8 cellular contexts compared by ENCODE assay signal in the genomic region with DNA sequence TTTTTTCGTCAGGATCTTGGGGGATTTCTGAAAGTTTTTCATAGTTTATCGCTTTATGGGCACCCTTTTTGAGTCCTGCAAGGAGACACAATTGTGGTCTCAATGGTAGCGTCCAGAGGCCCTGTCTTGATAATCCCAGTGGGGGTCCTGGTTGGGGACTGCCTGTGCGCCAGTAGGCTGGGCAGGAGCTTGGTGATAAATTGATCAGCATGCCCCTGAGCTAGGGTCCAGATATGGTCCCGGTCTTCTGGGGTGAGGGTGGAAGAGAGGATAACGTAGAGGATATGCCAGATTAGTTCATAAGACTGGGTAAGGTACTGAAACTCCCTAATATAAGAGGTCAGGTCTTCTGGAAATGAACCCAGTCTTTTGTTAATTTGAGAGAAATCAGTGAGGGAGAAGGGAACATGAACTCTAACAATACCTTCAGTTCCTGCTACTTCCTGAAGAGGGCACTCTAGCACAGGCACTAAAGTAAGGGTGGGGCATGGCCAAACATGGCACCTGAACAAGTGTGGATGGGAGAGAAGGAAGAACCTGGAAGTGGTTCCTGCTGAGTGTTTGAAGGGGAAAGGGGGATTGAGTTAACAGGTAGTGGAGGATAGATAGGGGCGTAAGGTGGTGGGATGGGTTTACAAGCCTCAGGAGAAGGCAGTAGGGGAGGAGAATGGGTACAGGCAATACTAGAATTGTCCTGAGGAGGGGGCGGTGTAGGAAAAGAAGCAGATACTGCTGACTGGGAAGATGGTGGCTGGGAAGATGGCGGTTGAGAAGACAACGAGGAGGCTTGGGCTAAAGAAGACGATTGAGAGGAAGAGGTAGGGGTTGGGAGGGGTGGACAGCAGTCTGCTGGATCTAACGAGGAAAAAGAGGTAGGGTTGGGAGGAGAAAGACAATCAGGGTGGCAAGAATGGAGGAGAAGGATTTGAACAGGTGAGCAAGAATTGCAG. TPM values are rescaled to one million over a fixed set of nuclear protein-coding genes. Genes with fewer than 3 reads are reported as not detected.
DNase-seq lines count a peak whose midpoint lies in the region; ATAC-seq, FAIRE-seq and TF ChIP-seq lines count a peak whose summit lies in the region.

No MANE protein-coding gene starts in this region.

- no peak overlapping the region for H2BK12ac ChIP-seq in mesenchymal stem cell (ENCODE audit: low read length in 2 of 2)

- CTCF ChIA-PET in A549 (lab: Yijun Ruan, JAX) (interaction anchor here (0.6 to 4.4 kb wide), 7 partner anchors 9 to 410 kb away, joined by 3 to 18 read pairs (median 3); no protein-coding TSS in a partner anchor), K562 (lab: Yijun Ruan, JAX; ENCODE audit: low intra/inter-chr PET ratio) (interaction anchor here (0.6 to 4.4 kb wide), 4 partner anchors 32 to 410 kb away, joined by 4 to 32 read pairs (median 8); a partner anchor contains a TSS)

- H4K91ac ChIP-seq in mesenchymal stem cell (ENCODE audit: low read length): no peak overlapping the region

- H3K27ac ChIP-seq in A549: no peak overlapping the region
- H3K27ac ChIP-seq in K562 (ENCODE audit: extremely low read depth, low read depth, low read length): peak overlapping the region; percentile 90
- no peak overlapping the region for H3K27ac ChIP-seq in mesenchymal stem cell (ENCODE audit: low read length, poor library complexity, severe bottlenecking)

- no peak overlapping the region for H2BK120ac ChIP-seq in mesenchymal stem cell (ENCODE audit: low read depth, low read length)

- no peak overlapping the region for H3K14ac ChIP-seq in mesenchymal stem cell (ENCODE audit: low read length in 2 of 2)

- WGBS in A549 (ENCODE audit: missing lambda C conversion rate): 86% methylated on average over 12 of the region's 12 CpGs
- WGBS in K562 (ENCODE audit: insufficient coverage, low coverage, missing lambda C conversion rate): 61% methylated on average over 12 of the region's 12 CpGs
- WGBS in mesenchymal stem cell: 93% methylated on average over 12 of the region's 12 CpGs

- in situ Hi-C loops in K562 (cut with MboI): loop anchor here (10.0 kb wide), 1 partner anchor 311 kb away; no protein-coding TSS in a partner anchor

- no peaks in the 10 kb centered on the region for H4K20me1 ChIP-seq in K562 (replicated peaks; ENCODE audit: control insufficient read depth, insufficient read depth, low read length)

- TF ChIP-seq RAD21 in A549 (conservative IDR thresholded peaks at IDR 0.05 in 1 of 2, IDR thresholded peaks at IDR 0.05 in 1 of 2) (peak; percentile 45 to 74), K562 (CRISPR knock-in tag; conservative IDR thresholded peaks at IDR 0.05 in 1 of 2, IDR thresholded peaks at IDR 0.05 in 1 of 2) (peak; percentile 95)

- no peaks in the 10 kb centered on the region for H3K9me3 ChIP-seq in A549
- no peaks in the 10 kb centered on the region for H3K9me3 ChIP-seq in K562 (replicated peaks; ENCODE audit: control insufficient read depth, insufficient read depth, low read depth, low read length)
- H3K9me3 ChIP-seq in mesenchymal stem cell (ENCODE audit: control insufficient read depth, low read length): no peaks in the 10 kb centered on the region

- no peak overlapping the region for H3K4ac ChIP-seq in mesenchymal stem cell (ENCODE audit: low read depth in 1 of 2, low read length in 2 of 2)

- H3K23ac ChIP-seq in mesenchymal stem cell (ENCODE audit: low read length in 2 of 2): no peak overlapping the region

- DNase-seq in A549 (ENCODE audit: low read depth in 1 of 2, low spot score in 1 of 2): peak; percentile 41 to 64
- DNase-seq in GM06990 (ENCODE audit: extremely low read depth, insufficient read length): no peak
- peak; percentile 61 for DNase-seq in NCI-H1105 treated with DMSO at 0.1 percent for 48 hours (lab: John Stamatoyannopoulos, UW)
- DNase-seq in K562 (ENCODE audit: extremely low read depth in 1 of 4, low spot score in 3 of 4): peak; percentile 63 to 86 (median 68)
- peak; percentile 30 for DNase-seq in mesenchymal stem cell

- TF ChIP-seq EP300 in A549 (IDR thresholded peaks at IDR 0.05) (no peak), K562 (IDR thresholded peaks at IDR 0.05; ENCODE audit: low read length) (no peak)

- BruUV-seq in K562 (replicated peaks; lab: Mats Ljungman, UMichigan): no TSS peak

- FAIRE-seq in A549 (lab: Jason Lieb, UNC) (no peak), K562 (lab: Jason Lieb, UNC) (peak; percentile 85)

- intact Hi-C loops in K562 (cut with micrococcal nuclease): loop anchor here (1.0 to 10.0 kb wide), 4 partner anchors 153 to 531 kb away; a partner anchor contains a TSS

- TF ChIP-seq CTCF in A549 (IDR thresholded peaks at IDR 0.05) (peak; percentile 51), GM06990 (IDR thresholded peaks at IDR 0.05; ENCODE audit: insufficient read depth, low read length, poor library complexity, severe bottlenecking) (peak; percentile 70), K562 (IDR thresholded peaks at IDR 0.05 in 2 of 3, conservative IDR thresholded peaks at IDR 0.05 in 1 of 3; ENCODE audit: insufficient read depth in 2 of 3, low read depth in 1 of 3, low read length in 3 of 3) (peak; percentile 84 to 93 (median 85))

- H3K36me3 ChIP-seq in GM06990 (ENCODE audit: control insufficient read depth, insufficient read depth, low read length) (peaks cover 12% of the 10 kb centered on the region), K562 (ENCODE audit: control insufficient read depth, insufficient read depth, low read length) (peaks cover 27% of the 10 kb centered on the region), mesenchymal stem cell (ENCODE audit: control insufficient read depth in 1 of 2, insufficient read depth in 2 of 2, low read depth in 1 of 2, low read length in 2 of 2) (peaks cover 24 to 31% of the 10 kb centered on the region in 2 experiments)

- peak overlapping the region; percentile 20 for H4K8ac ChIP-seq in mesenchymal stem cell (ENCODE audit: low read length)

- H2BK5ac ChIP-seq in mesenchymal stem cell (ENCODE audit: low read depth, low read length, poor library complexity, severe bottlenecking): no peak overlapping the region

- H3K4me3 ChIP-seq in A549 (no peak overlapping the region), GM06990 (replicated peaks; ENCODE audit: low read depth, low read length) (no peak overlapping the region), K562 (no peak overlapping the region), mesenchymal stem cell (ENCODE audit: insufficient read depth in 1 of 2, low read depth in 1 of 2, low read length in 2 of 2) (no peak overlapping the region)

- H3K79me1 ChIP-seq in mesenchymal stem cell (replicated peaks; ENCODE audit: low read length, poor library complexity, severe bottlenecking): peaks cover 38% of the 10 kb centered on the region

- 0 out of 4 replicates have a peak overlapping the region, but pooled peaks of 1 of the 2 experiments have one; percentile 53 for H3K9ac ChIP-seq in K562 (ENCODE audit: insufficient read depth in 1 of 2, low read depth in 2 of 2, low read length in 2 of 2)
- H3K9ac ChIP-seq in mesenchymal stem cell (ENCODE audit: low read length): no peak overlapping the region

- H3K9me1 ChIP-seq in K562 (ENCODE audit: control insufficient read depth, insufficient read depth, low read length): no peaks in the 10 kb centered on the region

- H3K27me3 ChIP-seq in GM06990 (replicated peaks; ENCODE audit: control insufficient read depth, insufficient read depth, low read length) (no peaks in the 10 kb centered on the region), K562 (ENCODE audit: control insufficient read depth in 2 of 2, insufficient read depth in 2 of 2, low read length in 2 of 2) (no peaks in the 10 kb centered on the region), mesenchymal stem cell (ENCODE audit: control insufficient read depth in 1 of 2, insufficient read depth in 1 of 2, low read length in 2 of 2) (no peaks in the 10 kb centered on the region)

- H3K4me1 ChIP-seq in A549 (peaks cover 13% of the 10 kb centered on the region), K562 (replicated peaks in 1 of 2; ENCODE audit: control insufficient read depth in 2 of 2, insufficient read depth in 2 of 2, low read length in 2 of 2) (peaks cover 17 to 37% of the 10 kb centered on the region in 2 experiments), mesenchymal stem cell (ENCODE audit: control insufficient read depth, insufficient read depth, low read depth, low read length) (peaks cover 14% of the 10 kb centered on the region)

- no peak overlapping the region for H2AK5ac ChIP-seq in mesenchymal stem cell (ENCODE audit: low read length, severe bottlenecking)

- no peak overlapping the region for H3K4me2 ChIP-seq in A549
- H3K4me2 ChIP-seq in K562 (ENCODE audit: insufficient read depth, low read length): peak overlapping the region; percentile 70
- no peak overlapping the region for H3K4me2 ChIP-seq in mesenchymal stem cell (ENCODE audit: low read length, poor library complexity, severe bottlenecking)

- no peak overlapping the region for H3K18ac ChIP-seq in mesenchymal stem cell (ENCODE audit: low read depth in 1 of 2, low read length in 2 of 2)

- ATAC-seq in A549 (peak; percentile 64 to 78; a peak in 4 of 6 replicates), SK-N-SH treated with all-trans-retinoic acid at 6 μM for 48 hours (peak; percentile 42; the same call in 2 of the 3 replicates), K562 (peak; percentile 63), HG02852 (IDR thresholded peaks at IDR 0.05; ENCODE audit: unreplicated experiment) (no peak), GM21381 (IDR thresholded peaks at IDR 0.05; ENCODE audit: unreplicated experiment) (no peak)

- TF ChIP-seq POLR2A in A549 (IDR thresholded peaks at IDR 0.05; ENCODE audit: low read length) (no peak), K562 (conservative IDR thresholded peaks at IDR 0.05) (peak; percentile 53)

- POLR2A ChIA-PET in A549 (lab: Yijun Ruan, JAX) (no interaction called here), K562 (lab: Yijun Ruan, JAX) (interaction anchor here (0.6 to 1.1 kb wide), 3 partner anchors 28 to 176 kb away, joined by 4 to 5 read pairs (median 4); no protein-coding TSS in a partner anchor)

- H3K79me2 ChIP-seq in K562 (ENCODE audit: control insufficient read depth, insufficient read depth, low read length): peaks cover 36% of the 10 kb centered on the region

- H2BK15ac ChIP-seq in mesenchymal stem cell (ENCODE audit: low read depth, poor library complexity, severe bottlenecking): no peak overlapping the region

- peak overlapping the region; percentile 88 for H2AFZ ChIP-seq in K562 (ENCODE audit: low read depth, low read length)
- no peak overlapping the region for H2AFZ ChIP-seq in mesenchymal stem cell (ENCODE audit: low read depth, low read length)

RNA-seq across cellular contexts. Expression of a gene that starts 33.8 kb away (rescaled TPM):
- polyA plus RNA-seq in A549 (2011; rRNA removed) (1.7 and 1.8 TPM in 2 replicates), A549 (2017; fragmentation: RNase III; extraction: RNeasy Plus Mini Kit Qiagen cat#74134 plus additional on column Dnase treatment) (1.7 to 2.1 TPM (median 2.1 TPM) in 3 replicates), K562 (2011; rRNA removed) (2.3 and 2.7 TPM in 2 replicates), K562 (2014; fragmentation: Illumina TruSeq; extraction: Trizol) (2.3 and 3.4 TPM in 2 replicates), K562 (2014; fragmentation: Nextera tagmentation; extraction: Ambion mirVana) (1 to 10 TPM; 2.1 to 3.5 TPM), K562 (2014; rRNA removed) (4.8 and 7.5 TPM in 2 replicates)
- 2.4 and 2.7 TPM in 2 replicates for polyA plus RNA-seq in A549 (2012; cell fraction: cytosol; rRNA removed)
- 3.3 and 3.7 TPM in 2 replicates for polyA plus RNA-seq in A549 (2012; cell fraction: nucleus; rRNA removed)
- 3.2 and 3.8 TPM in 2 replicates for polyA minus RNA-seq in A549 (2011; rRNA and poly(A)+ RNA removed)
- total RNA-seq in K562 (2011; cell fraction: chromatin; rRNA removed; ENCODE audit: low replicate concordance): 22.1 and 27.2 TPM in 2 replicates
- 17.0 and 20.7 TPM in 2 replicates for total RNA-seq in K562 (2011; cell fraction: nucleolus; rRNA removed)
- 21.3 and 21.4 TPM in 2 replicates for total RNA-seq in K562 (2011; cell fraction: nucleoplasm; rRNA removed)
- total RNA-seq in K562 (2014; rRNA removed) (3.4 and 3.5 TPM in 2 replicates), K562 (2014; rRNA removed; fragmentation: Illumina TruSeq; extraction: Trizol) (2.8 and 3.4 TPM in 2 replicates), K562 (2015; rRNA removed; fragmentation: Illumina TruSeq; extraction: Trizol) (3.4 and 3.5 TPM in 2 replicates), K562 (2021) (3.9 and 4.3 TPM in 2 replicates)
- polyA plus RNA-seq in K562 (2011; cell fraction: cytosol; rRNA removed): 2.6 and 3.1 TPM in 2 replicates
- 6.1 and 8.3 TPM in 2 replicates for polyA plus RNA-seq in K562 (2011; cell fraction: nucleus; rRNA removed)
- polyA plus RNA-seq in K562 (2012): 3.4 and 6.0 TPM in 2 replicates
- polyA minus RNA-seq in K562 (2011; rRNA and poly(A)+ RNA removed): 5.8 and 6.1 TPM in 2 replicates
- 0.48 and 1.8 TPM in 2 replicates for polyA minus RNA-seq in K562 (2011; cell fraction: cytosol; rRNA and poly(A)+ RNA removed)
- 15.4 and 18.3 TPM in 2 replicates for polyA minus RNA-seq in K562 (2011; cell fraction: nucleus; rRNA and poly(A)+ RNA removed)
- polyA plus RNA-seq in mesenchymal stem cell (2013, experiment 1 of 2): 1.8 TPM
- 1.8 TPM for polyA plus RNA-seq in mesenchymal stem cell (2013, experiment 2 of 2)

RNA-seq across cellular contexts. Expression of a gene that starts 46.8 kb away (rescaled TPM):
- polyA plus RNA-seq in A549 (2011; rRNA removed): 37.5 and 47.9 TPM in 2 replicates
- polyA plus RNA-seq in A549 (2012; cell fraction: cytosol; rRNA removed): 11.8 and 13.2 TPM in 2 replicates
- polyA plus RNA-seq in A549 (2012; cell fraction: nucleus; rRNA removed): 11.0 and 17.3 TPM in 2 replicates
- polyA plus RNA-seq in A549 (2017; fragmentation: RNase III; extraction: RNeasy Plus Mini Kit Qiagen cat#74134 plus additional on column Dnase treatment): 21.7 to 25.3 TPM (median 22.6 TPM) in 3 replicates
- 26.5 and 30.3 TPM in 2 replicates for polyA minus RNA-seq in A549 (2011; rRNA and poly(A)+ RNA removed)
- total RNA-seq in K562 (2011; cell fraction: chromatin; rRNA removed; ENCODE audit: low replicate concordance): 95.8 and 263 TPM in 2 replicates
- total RNA-seq in K562 (2011; cell fraction: nucleolus; rRNA removed): 66.7 and 82.6 TPM in 2 replicates
- total RNA-seq in K562 (2011; cell fraction: nucleoplasm; rRNA removed): 118 and 141 TPM in 2 replicates
- 40.8 and 51.1 TPM in 2 replicates for total RNA-seq in K562 (2014; rRNA removed)
- total RNA-seq in K562 (2014; rRNA removed; fragmentation: Illumina TruSeq; extraction: Trizol): 81.9 and 86.7 TPM in 2 replicates
- total RNA-seq in K562 (2015; rRNA removed; fragmentation: Illumina TruSeq; extraction: Trizol): 81.7 and 87.0 TPM in 2 replicates
- 46.6 and 48.1 TPM in 2 replicates for total RNA-seq in K562 (2021)
- 63.3 and 73.0 TPM in 2 replicates for polyA plus RNA-seq in K562 (2011; rRNA removed)
- polyA plus RNA-seq in K562 (2011; cell fraction: cytosol; rRNA removed): 15.7 and 23.6 TPM in 2 replicates
- polyA plus RNA-seq in K562 (2011; cell fraction: nucleus; rRNA removed): 53.2 and 74.4 TPM in 2 replicates
- polyA plus RNA-seq in K562 (2012): 35.1 and 36.8 TPM in 2 replicates
- 55.8 and 71.9 TPM in 2 replicates for polyA plus RNA-seq in K562 (2014; fragmentation: Illumina TruSeq; extraction: Trizol)
- 10 to 100 TPM; 28.5 to 31.7 TPM for polyA plus RNA-seq in K562 (2014; fragmentation: Nextera tagmentation; extraction: Ambion mirVana)
- polyA plus RNA-seq in K562 (2014; rRNA removed): 51.6 and 55.4 TPM in 2 replicates
- 108 and 125 TPM in 2 replicates for polyA minus RNA-seq in K562 (2011; rRNA and poly(A)+ RNA removed)
- polyA minus RNA-seq in K562 (2011; cell fraction: cytosol; rRNA and poly(A)+ RNA removed): 21.7 and 31.6 TPM in 2 replicates
- 52.1 and 77.9 TPM in 2 replicates for polyA minus RNA-seq in K562 (2011; cell fraction: nucleus; rRNA and poly(A)+ RNA removed)
- 27.1 TPM for polyA plus RNA-seq in mesenchymal stem cell (2013, experiment 1 of 2)
- 24.9 TPM for polyA plus RNA-seq in mesenchymal stem cell (2013, experiment 2 of 2)

Comparison
In these comparisons a context has a peak if more than half of its experiments do, and no peak if none do; other contexts are left out.
1. ATAC-seq: peak in A549 (2 of 2), SK-N-SH treated with all-trans-retinoic acid at 6 μM for 48 hours (single experiment) and K562 (single experiment); none in HG02852 (single experiment) and GM21381 (single experiment).
2. Peak in every context shown above with its lines, with median percentiles within 50 percentile points of each other: CTCF ChIP-seq.